10 cellular contexts compared by ENCODE assay signal in genomic region chr7:137958593-137959431, GRCh38.
A peak's percentile ranks its signal among the peaks of the same experiment; 100 is the strongest.
DNase-seq lines count a peak whose midpoint lies in the region; ATAC-seq and TF ChIP-seq lines count a peak whose summit lies in the region.
"Had no signal": no experiment of that assay in that cellular context is flagged by ENCODE, and none has a peak within 500 bp of the region (broad histone marks: within the 10 kb centered on the region; RNA-seq: fewer than 3 reads in every experiment).

No MANE protein-coding gene starts in this region.

- peak overlapping the region; percentile 65 to 67 for H3K27ac ChIP-seq in coronary artery
- H3K27ac ChIP-seq in subcutaneous abdominal adipose tissue (ENCODE audit: low read depth, low read length): peak overlapping the region; percentile 51

- H3K4me1 ChIP-seq in subcutaneous abdominal adipose tissue (ENCODE audit: control insufficient read depth in 5 of 5, insufficient read depth in 5 of 5, low read length in 5 of 5): peaks cover 4 to 47% (median 34%) of the 10 kb centered on the region in 5 donors

- DNase-seq in NOMO-1 treated with DMSO at 0.1 percent for 48 hours (lab: John Stamatoyannopoulos, UW; ENCODE audit: unreplicated experiment) (peak; percentile 9), NOMO-1 treated with dmso at 0.1 percent for 144 hours (lab: John Stamatoyannopoulos, UW; ENCODE audit: unreplicated experiment) (no peak), coronary artery (ENCODE audit: low spot score) (no peak), DMS 273 (lab: John Stamatoyannopoulos, UW; ENCODE audit: unreplicated experiment) (no peak), head of caudate nucleus (no peak), putamen (ENCODE audit: low spot score) (no peak)
- DNase-seq: activated naive CD8-positive, alpha-beta T cell treated with anti-CD3 and anti-CD28 coated beads for 36 hours; NCI-H226 had no signal

- no peaks in the 10 kb centered on the region for H3K9me3 ChIP-seq in subcutaneous abdominal adipose tissue (ENCODE audit: control insufficient read depth in 5 of 5, low read length in 5 of 5)

- no peak for TF ChIP-seq CTCF in coronary artery (IDR thresholded peaks at IDR 0.05)

- H3K4me3 ChIP-seq in coronary artery (no peak overlapping the region), subcutaneous abdominal adipose tissue (ENCODE audit: low read depth in 1 of 5, low read length in 5 of 5) (no peak overlapping the region)

- peak; percentile 37 for ATAC-seq in HG03432 (IDR thresholded peaks at IDR 0.05; ENCODE audit: unreplicated experiment)

- intact Hi-C loops in head of caudate nucleus (cut with DNase I): no loop called here

- H3K36me3 ChIP-seq in subcutaneous abdominal adipose tissue (ENCODE audit: control insufficient read depth in 5 of 5, insufficient read depth in 5 of 5, low read length in 5 of 5): peaks cover 0 to 5% (median 0%) of the 10 kb centered on the region in 5 donors

- no peaks in the 10 kb centered on the region for H3K27me3 ChIP-seq in subcutaneous abdominal adipose tissue (ENCODE audit: control insufficient read depth in 5 of 5, insufficient read depth in 4 of 5, low read length in 5 of 5)

- peak overlapping the region in 1 of 5 donors; percentile 14 for H3K9ac ChIP-seq in subcutaneous abdominal adipose tissue (ENCODE audit: low read length in 5 of 5)
